In genomic region chr2:53021285-53021684, GRCh38 we compare ENCODE assay signal across 15 cellular contexts.
A peak's percentile ranks its signal among the peaks of the same experiment; 100 is the strongest.
DNase-seq lines count a peak whose midpoint lies in the region; ATAC-seq and TF ChIP-seq lines count a peak whose summit lies in the region.
"Had no signal": no experiment of that assay in that cellular context is flagged by ENCODE, and none has a peak within 500 bp of the region (broad histone marks: within the 10 kb centered on the region; RNA-seq: fewer than 3 reads in every experiment).

No MANE protein-coding gene starts in this region.

- peak; percentile 69 for DNase-seq in EH (ENCODE audit: low read depth)
- no peak for DNase-seq in RWPE2 (ENCODE audit: low spot score)
- DNase-seq in fibroblast of mammary gland (ENCODE audit: low read depth) = peak; percentile 58
- peak; percentile 63 for DNase-seq in renal cortical epithelial cell (ENCODE audit: low read depth)
- DNase-seq in cardiac septum (ENCODE audit: low spot score) = no peak
- DNase-seq in left cardiac atrium = no peak
- DNase-seq: activated CD4-positive, alpha-beta memory T cell treated with anti-CD3 and anti-CD28 coated beads for 36 hours; amniotic stem cell; DMS79 treated with DMSO at 0.1 percent for 48 hours; MM.1S; NCI-H1930; NCI-H524; nephron progenitor cell had no signal

- H3K9me3 ChIP-seq in RWPE2 (ENCODE audit: severe bottlenecking) = no peaks in the 10 kb centered on the region
- H3K9me3 ChIP-seq: esophagus muscularis mucosa had no signal

- H3K4me1 ChIP-seq in RWPE2 (ENCODE audit: insufficient read depth, poor library complexity, severe bottlenecking) = no peaks in the 10 kb centered on the region
- H3K4me1 ChIP-seq: esophagus muscularis mucosa had no signal

- ATAC-seq in RWPE2 (ENCODE audit: low read depth) (peak; percentile 87), GM18873 (IDR thresholded peaks at IDR 0.05; ENCODE audit: low FRiP score, unreplicated experiment) (no peak), left cardiac atrium (no peak)

- TF ChIP-seq CTCF in RWPE2 (IDR thresholded peaks at IDR 0.05; ENCODE audit: poor library complexity, severe bottlenecking) = no peak
- no peak for TF ChIP-seq CTCF in fibroblast of mammary gland (conservative IDR thresholded peaks at IDR 0.05; ENCODE audit: control insufficient read depth, insufficient read depth, low read depth, low read length)

- H3K4me3 ChIP-seq in RWPE2 (ENCODE audit: severe bottlenecking) = no peak overlapping the region
- no peak overlapping the region for H3K4me3 ChIP-seq in fibroblast of mammary gland (ENCODE audit: control insufficient read depth, low read depth, low read length)
- H3K4me3 ChIP-seq: esophagus muscularis mucosa had no signal

- no peak overlapping the region for H3K27ac ChIP-seq in RWPE2 (ENCODE audit: poor library complexity, severe bottlenecking)
- H3K27ac ChIP-seq: esophagus muscularis mucosa had no signal

- no peaks in the 10 kb centered on the region for H3K36me3 ChIP-seq in RWPE2 (ENCODE audit: low read depth)
- H3K36me3 ChIP-seq: esophagus muscularis mucosa had no signal

- intact Hi-C loops in cardiac septum (cut with DNase I) (no loop called here), left cardiac atrium (cut with DNase I) (no loop called here)

- H3K27me3 ChIP-seq in RWPE2 (ENCODE audit: insufficient read depth, poor library complexity, severe bottlenecking) = no peaks in the 10 kb centered on the region
- H3K27me3 ChIP-seq: esophagus muscularis mucosa had no signal

Comparison
In these comparisons a context has a peak if more than half of its experiments do, and no peak if none do; other contexts are left out.
1. DNase-seq: peak in EH (single experiment), fibroblast of mammary gland (single experiment) and renal cortical epithelial cell (single experiment); none in RWPE2 (single experiment), cardiac septum (single experiment) and left cardiac atrium (single experiment).